ENCODE assay signal across 7 cellular contexts in the genomic region with DNA sequence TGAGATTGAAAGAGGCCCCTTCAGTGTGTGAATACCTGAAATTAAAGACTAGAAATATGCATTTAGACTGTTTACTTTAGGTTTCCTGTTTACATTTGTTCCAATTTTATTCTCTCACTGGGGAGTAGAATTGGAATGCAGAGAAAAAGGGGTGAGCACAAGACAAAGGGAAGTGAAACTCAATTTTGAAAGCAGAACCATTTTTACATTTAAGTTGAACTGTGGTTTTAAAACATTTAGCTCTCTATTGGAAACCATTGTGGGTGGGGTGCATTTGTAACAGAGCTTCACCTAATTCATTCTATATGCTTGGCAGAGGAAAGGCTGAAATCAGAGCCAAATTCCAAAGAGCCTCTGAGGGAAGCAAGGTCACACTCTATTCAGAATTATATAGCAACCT.
A peak's percentile ranks its signal among the peaks of the same experiment; 100 is the strongest.
DNase-seq lines count a peak whose midpoint lies in the region; ATAC-seq and TF ChIP-seq lines count a peak whose summit lies in the region.

No MANE protein-coding gene starts in this region.

- no peak for TF ChIP-seq CTCF in OCI-LY1 (IDR thresholded peaks at IDR 0.05; ENCODE audit: low read length)
- TF ChIP-seq CTCF in osteocyte (IDR thresholded peaks at IDR 0.05) = no peak
- TF ChIP-seq CTCF in transverse colon (IDR thresholded peaks at IDR 0.05) = no peak
- TF ChIP-seq CTCF in tibial nerve (IDR thresholded peaks at IDR 0.05) = no peak

- 0 out of 2 replicates have a peak overlapping the region, but pooled peaks have one; percentile 4 for H3K4me2 ChIP-seq in OCI-LY1 (ENCODE audit: low read length)

- no peak overlapping the region for H3K9ac ChIP-seq in OCI-LY1 (ENCODE audit: low read length)

- H3K4me3 ChIP-seq in OCI-LY1 (ENCODE audit: low read depth, low read length, poor library complexity, severe bottlenecking) (no peak overlapping the region), transverse colon (no peak overlapping the region), right cardiac atrium (ENCODE audit: low read length) (no peak overlapping the region), tibial nerve (no peak overlapping the region)

- no peaks in the 10 kb centered on the region for H3K9me3 Mint-ChIP-seq in osteocyte (ENCODE audit: unreplicated experiment)

- H2AFZ ChIP-seq in OCI-LY1 (ENCODE audit: low read length) = no peak overlapping the region

- H3K27ac Mint-ChIP-seq in osteocyte (ENCODE audit: unreplicated experiment) = peak overlapping the region; percentile 72

- H3K27ac ChIP-seq in OCI-LY1 (ENCODE audit: low read depth, low read length, poor library complexity, severe bottlenecking) (peak overlapping the region; percentile 33), transverse colon (peak overlapping the region in 1 of 4 donors; percentile 18), right cardiac atrium (ENCODE audit: low read length) (no peak overlapping the region), tibial nerve (no peak overlapping the region)

- peaks cover 49% of the 10 kb centered on the region for H3K4me1 Mint-ChIP-seq in osteocyte (ENCODE audit: unreplicated experiment)

- intact Hi-C loops in transverse colon (cut with DNase I; ENCODE audit: low total_unique reads) = no loop called here
- intact Hi-C loops in right cardiac atrium (cut with DNase I) = no loop called here

- H3K36me3 ChIP-seq in OCI-LY1 (ENCODE audit: insufficient read depth, low read length) (no peaks in the 10 kb centered on the region), transverse colon (no peaks in the 10 kb centered on the region), tibial nerve (no peaks in the 10 kb centered on the region)

- H4K20me1 ChIP-seq in OCI-LY1 (ENCODE audit: insufficient read depth, low read length) = no peaks in the 10 kb centered on the region

- ATAC-seq in HG02938 (IDR thresholded peaks at IDR 0.05; ENCODE audit: unreplicated experiment) (peak; percentile 48), right cardiac atrium (no peak)

- H3K4me3 Mint-ChIP-seq in osteocyte (ENCODE audit: unreplicated experiment) = no peak overlapping the region

- H3K4me1 ChIP-seq in OCI-LY1 (ENCODE audit: insufficient read depth, low read length, severe bottlenecking) (peaks cover 48% of the 10 kb centered on the region), transverse colon (peaks cover 3 to 42% (median 18%) of the 10 kb centered on the region in 4 donors), right cardiac atrium (ENCODE audit: control insufficient read depth, insufficient read depth, low read length) (no peaks in the 10 kb centered on the region), tibial nerve (peaks cover 0 to 31% (median 21%) of the 10 kb centered on the region in 4 donors)

- H3K27me3 ChIP-seq in OCI-LY1 (ENCODE audit: insufficient read depth, low read length) (no peaks in the 10 kb centered on the region), transverse colon (no peaks in the 10 kb centered on the region), right cardiac atrium (ENCODE audit: control insufficient read depth, insufficient read depth) (no peaks in the 10 kb centered on the region), tibial nerve (no peaks in the 10 kb centered on the region)

- H3F3A ChIP-seq in OCI-LY1 (ENCODE audit: insufficient read depth, low read length) = no peaks in the 10 kb centered on the region

- TF ChIP-seq POLR2A in transverse colon (IDR thresholded peaks at IDR 0.05) (no peak), tibial nerve (IDR thresholded peaks at IDR 0.05) (no peak)

- no peaks in the 10 kb centered on the region for H3K9me2 ChIP-seq in OCI-LY1 (ENCODE audit: low read depth, low read length)

- H3K27me3 Mint-ChIP-seq in osteocyte (ENCODE audit: unreplicated experiment) = no peaks in the 10 kb centered on the region

- no peaks in the 10 kb centered on the region for H3K36me3 Mint-ChIP-seq in osteocyte (ENCODE audit: unreplicated experiment)

- TF ChIP-seq EP300 in transverse colon (IDR thresholded peaks at IDR 0.05; ENCODE audit: low read depth) = no peak
- TF ChIP-seq EP300 in tibial nerve (IDR thresholded peaks at IDR 0.05) = no peak

- no peaks in the 10 kb centered on the region for H3K79me2 ChIP-seq in OCI-LY1 (ENCODE audit: insufficient read depth, low read length)

- H3K9me3 ChIP-seq in OCI-LY1 (ENCODE audit: low read length) (no peaks in the 10 kb centered on the region), transverse colon (no peaks in the 10 kb centered on the region), right cardiac atrium (ENCODE audit: control insufficient read depth, low read length) (no peaks in the 10 kb centered on the region), tibial nerve (no peaks in the 10 kb centered on the region)

- DNase-seq in GM19240 (ENCODE audit: insufficient read length, low spot score) (peak; percentile 1), osteocyte (ENCODE audit: extremely low spot score, unreplicated experiment) (no peak), transverse colon (no peak), right cardiac atrium (no peak), tibial nerve (ENCODE audit: low spot score in 2 of 2) (no peak)

- in situ Hi-C loops in transverse colon (cut with MboI; ENCODE audit: low pct_ligation_motif_present in 1 of 4, low pct_unique_long_range_greater_than_20kb in 1 of 4, low sequenced_read_pairs in 3 of 4) = loop anchor here in 1 of 4 donors (25.0 kb wide), 1 partner anchor 202 kb away; no protein-coding TSS in a partner anchor
